In the genomic region with DNA sequence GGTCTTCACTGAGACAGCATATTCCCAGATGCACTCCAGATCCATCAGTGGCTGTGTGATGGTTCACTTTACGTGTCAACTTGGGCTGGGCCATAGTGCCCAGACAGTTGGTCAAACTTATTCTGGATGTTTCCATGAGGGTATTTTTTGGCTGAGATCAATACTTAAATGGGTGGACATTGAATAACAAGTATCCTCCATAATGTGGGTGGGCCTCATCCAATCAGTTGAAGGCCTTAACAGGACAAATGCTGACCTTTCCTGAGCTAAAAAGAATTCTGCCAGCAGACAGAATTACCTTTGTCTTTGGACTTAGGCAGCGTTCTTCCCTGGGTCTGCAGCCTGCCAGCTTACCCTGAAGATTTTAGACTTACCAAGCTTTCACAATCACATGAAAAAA, we compare ENCODE assay signal across 20 cellular contexts.
"Had no signal": no experiment of that assay in that cellular context is flagged by ENCODE, and none has a peak within 500 bp of the region (broad histone marks: within the 10 kb centered on the region; RNA-seq: fewer than 3 reads in every experiment).

No MANE protein-coding gene starts in this region.

- H3K27me3 Mint-ChIP-seq: T-helper 17 cell had no signal

- H3K4me3 Mint-ChIP-seq: T-helper 17 cell had no signal

- H3K4me2 ChIP-seq: SK-N-SH had no signal

- H3K27ac ChIP-seq: HL-60, RWPE1 had no signal

- DNase-seq: KG1, NCI-H1092, NCI-H1105 treated with DMSO at 0.1 percent for 48 hours, NCI-H1417 treated with DMSO at 0.1 percent for 48 hours, NCI-H146, NCI-H1694 treated with DMSO at 0.1 percent for 48 hours, NCI-H1930, NCI-H2081, NCI-H2107, NCI-H2227 treated with DMSO at 0.1 percent for 48 hours, NCI-H524, NCI-H526 treated with DMSO at 0.1 percent for 48 hours, NCI-H748 treated with DMSO at 0.1 percent for 48 hours, SHP77, SK-N-SH, T-helper 1 cell, T-helper 17 cell had no signal

- ATAC-seq: T-helper 17 cell had no signal

- H3K9me3 ChIP-seq: SK-N-SH had no signal

- H3K4me1 Mint-ChIP-seq: T-helper 17 cell had no signal

- H3K27ac Mint-ChIP-seq: T-helper 17 cell had no signal

- H3K9ac ChIP-seq: SK-N-SH had no signal

- FAIRE-seq: RCC 7860 had no signal

- H3K9me2 ChIP-seq: SK-N-SH had no signal
